Comparison of ENCODE assay signal across 30 cellular contexts in genomic region chr10:17871036-17871435, GRCh38.
"Had no signal": no experiment of that assay in that cellular context is flagged by ENCODE, and none has a peak within 500 bp of the region (broad histone marks: within the 10 kb centered on the region; RNA-seq: fewer than 3 reads in every experiment).

No MANE protein-coding gene starts in this region.

- H3K4me1 Mint-ChIP-seq: naive thymus-derived CD8-positive, alpha-beta T cell; nephron progenitor cell; stimulated activated memory B cell treated with anti-CD40 and anti-IgM and Interleukin-4, amounts not matched to agents 10 μg/mL and 1 μg/mL and 100 μg/mL, for 72 hours had no signal

- H3K27me3 ChIP-seq: left lung, neutrophil, right atrium auricular region, right lobe of liver, stomach, testis, thyroid gland, transverse colon, upper lobe of left lung, vagina had no signal

- FAIRE-seq: islet of Langerhans, kidney had no signal

- DNase-seq: hypothalamus; immature natural killer cell; kidney; left colon; left lung; lower lobe of right lung; mammary epithelial cell; mesenchymal stem cell; naive thymus-derived CD8-positive, alpha-beta T cell; nephron progenitor cell; occipital lobe; right lobe of liver; stimulated activated CD4-positive, alpha-beta T cell treated with anti-CD3 and anti-CD28 coated beads, Interleukin-1b, Interleukin-23, amount 100 ng/mL, for 48 hours; stimulated activated CD4-positive, alpha-beta T cell treated with anti-CD3 and anti-CD28 coated beads, Interleukin-2, amount 100 ng/mL, for 48 hours; stimulated activated CD4-positive, alpha-beta T cell treated with anti-CD3 and anti-CD28 coated beads, Interleukin-4, amount 100 ng/mL, for 4 hours; stimulated activated CD8-positive, alpha-beta memory T cell treated with anti-CD3 and anti-CD28 coated beads, Interleukin-4, amount 100 ng/mL, for 48 hours; stimulated activated naive CD8-positive, alpha-beta T cell treated with anti-CD3 and anti-CD28 coated beads, Interleukin-15, Interleukin-2, amounts not matched to agents 100 U/mL and 50 U/mL, for 24 hours; stomach; testis; thyroid gland; transverse colon; upper lobe of left lung had no signal

- H3K36me3 ChIP-seq: lower lobe of right lung, neural progenitor cell, neutrophil, right atrium auricular region, right lobe of liver, stomach, thyroid gland, transverse colon, upper lobe of left lung, vagina had no signal

- ATAC-seq: left colon; left lung; lower lobe of right lung; naive thymus-derived CD8-positive, alpha-beta T cell; right lobe of liver; stimulated activated memory B cell treated with anti-CD40 and anti-IgM and Interleukin-4, amounts not matched to agents 10 μg/mL and 1 μg/mL and 100 μg/mL, for 72 hours; stimulated activated naive CD8-positive, alpha-beta T cell treated with anti-CD3 and anti-CD28 coated beads, Interleukin-15, Interleukin-2, amounts not matched to agents 100 U/mL and 50 U/mL, for 24 hours had no signal

- H3K4me3 ChIP-seq: left lung, lower lobe of right lung, neural progenitor cell, right atrium auricular region, right lobe of liver, smooth muscle cell, stomach, testis, thyroid gland, transverse colon, upper lobe of left lung, vagina had no signal

- H3K9me3 ChIP-seq: left lung, lower lobe of right lung, neutrophil, right atrium auricular region, right lobe of liver, stomach, testis, thyroid gland, transverse colon, upper lobe of left lung, vagina had no signal

- H3K79me2 ChIP-seq: parathyroid adenoma had no signal

- H3K4me1 ChIP-seq: left lung, lower lobe of right lung, parathyroid adenoma, right atrium auricular region, stomach, testis, thyroid gland, upper lobe of left lung, vagina had no signal

- H3K9me3 Mint-ChIP-seq: immature natural killer cell; naive thymus-derived CD8-positive, alpha-beta T cell; nephron progenitor cell; neural progenitor cell had no signal

- H3K9ac ChIP-seq: neural progenitor cell, parathyroid adenoma had no signal

- H3K27ac Mint-ChIP-seq: immature natural killer cell; naive thymus-derived CD8-positive, alpha-beta T cell; nephron progenitor cell; neural progenitor cell; stimulated activated memory B cell treated with anti-CD40 and anti-IgM and Interleukin-4, amounts not matched to agents 10 μg/mL and 1 μg/mL and 100 μg/mL, for 72 hours had no signal

- H3K27ac ChIP-seq: left lung, lower lobe of right lung, neural progenitor cell, neutrophil, parathyroid adenoma, right atrium auricular region, right lobe of liver, stomach, testis, thyroid gland, transverse colon, upper lobe of left lung, vagina had no signal

- H3K36me3 Mint-ChIP-seq: immature natural killer cell; naive thymus-derived CD8-positive, alpha-beta T cell; neural progenitor cell; stimulated activated memory B cell treated with anti-CD40 and anti-IgM and Interleukin-4, amounts not matched to agents 10 μg/mL and 1 μg/mL and 100 μg/mL, for 72 hours had no signal

- H3K4me3 Mint-ChIP-seq: immature natural killer cell; naive thymus-derived CD8-positive, alpha-beta T cell; nephron progenitor cell; neural progenitor cell; stimulated activated memory B cell treated with anti-CD40 and anti-IgM and Interleukin-4, amounts not matched to agents 10 μg/mL and 1 μg/mL and 100 μg/mL, for 72 hours had no signal

- H3K4me2 ChIP-seq: neural progenitor cell, smooth muscle cell had no signal

- H2AFZ ChIP-seq: neural progenitor cell, parathyroid adenoma had no signal
